Comparison of ENCODE assay signal across 16 cellular contexts in the genomic region with DNA sequence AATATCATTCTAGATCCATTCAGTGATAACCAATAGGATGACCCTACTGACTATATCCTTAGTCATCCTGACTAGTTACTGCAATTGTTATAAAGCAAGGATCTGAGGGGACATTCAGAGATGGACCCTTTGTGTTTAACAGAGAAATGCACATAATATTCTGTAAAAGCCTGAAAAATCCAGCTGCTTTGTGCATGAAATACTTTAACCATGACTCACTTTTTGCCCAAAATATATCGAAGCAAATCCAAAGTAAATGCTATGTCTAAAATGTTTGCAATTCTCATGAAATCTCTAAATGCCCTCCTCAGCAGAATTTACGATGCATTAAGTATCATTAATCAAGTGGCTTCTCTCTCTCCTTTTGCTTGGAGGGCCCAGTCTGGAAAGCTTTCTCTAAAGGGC.
DNase-seq lines count a peak whose midpoint lies in the region; ATAC-seq, FAIRE-seq and TF ChIP-seq lines count a peak whose summit lies in the region.
"Had no signal": no experiment of that assay in that cellular context is flagged by ENCODE, and none has a peak within 500 bp of the region (broad histone marks: within the 10 kb centered on the region; RNA-seq: fewer than 3 reads in every experiment).

No MANE protein-coding gene starts in this region.

- no peaks in the 10 kb centered on the region for H3K27me3 Mint-ChIP-seq in natural killer cell (ENCODE audit: low read depth in 2 of 2)
- H3K27me3 Mint-ChIP-seq: naive B cell had no signal

- H3K36me3 ChIP-seq in A673 (ENCODE audit: insufficient read depth, low read length, poor library complexity, severe bottlenecking) (no peaks in the 10 kb centered on the region), K562 (ENCODE audit: control insufficient read depth, insufficient read depth, low read length) (no peaks in the 10 kb centered on the region), Karpas-422 (ENCODE audit: insufficient read depth, low read length) (no peaks in the 10 kb centered on the region)
- H3K36me3 ChIP-seq: spleen, upper lobe of right lung had no signal

- H3K4me3 ChIP-seq in A673 (ENCODE audit: low read depth, low read length, poor library complexity, severe bottlenecking) (no peak overlapping the region), K562 (no peak overlapping the region), Karpas-422 (ENCODE audit: low read length) (no peak overlapping the region)
- H3K4me3 ChIP-seq: spleen, upper lobe of right lung had no signal

- H3K4me1 ChIP-seq in A673 (ENCODE audit: insufficient read depth, low read length, poor library complexity, severe bottlenecking), result peaks cover 9% of the 10 kb centered on the region
- H3K4me1 ChIP-seq in K562 (replicated peaks in 1 of 2; ENCODE audit: control insufficient read depth in 2 of 2, insufficient read depth in 2 of 2, low read length in 2 of 2), result peaks cover 9 to 38% of the 10 kb centered on the region in 2 experiments; a peak in 4 of 5 replicates
- no peaks in the 10 kb centered on the region for H3K4me1 ChIP-seq in Karpas-422 (ENCODE audit: low read length)

- 20% methylated on average over 2 of the region's 2 CpGs for WGBS in K562 (ENCODE audit: insufficient coverage, low coverage, missing lambda C conversion rate)

- H3K9ac ChIP-seq in K562 (ENCODE audit: insufficient read depth in 1 of 2, low read depth in 2 of 2, low read length in 2 of 2) (no peak overlapping the region), Karpas-422 (ENCODE audit: low read length) (no peak overlapping the region)

- CTCF ChIA-PET in A673 (lab: Charles Lee), result no interaction called here
- CTCF ChIA-PET in K562 (lab: Yijun Ruan, JAX; ENCODE audit: low intra/inter-chr PET ratio), result no interaction called here

- no peaks in the 10 kb centered on the region for H4K20me1 ChIP-seq in K562 (replicated peaks; ENCODE audit: control insufficient read depth, insufficient read depth, low read length)
- no peaks in the 10 kb centered on the region for H4K20me1 ChIP-seq in Karpas-422 (ENCODE audit: insufficient read depth, low read depth, low read length)

- DNase-seq in A673 (ENCODE audit: low spot score), result peak; percentile 56
- peak; percentile 44 for DNase-seq in HS-5 (ENCODE audit: low read depth)
- DNase-seq in K562 (ENCODE audit: extremely low read depth in 1 of 4, low spot score in 3 of 4), result peak in 1 of 4 experiments; percentile 16
- peak; percentile 68 for DNase-seq in left kidney (ENCODE audit: low read depth, low spot score)
- no peak for DNase-seq in natural killer cell
- DNase-seq in Karpas-422, result no peak
- DNase-seq: activated CD8-positive, alpha-beta memory T cell treated with anti-CD3 and anti-CD28 coated beads, Interleukin-2, amount 50 U/mL, for 4 hours; aorta; immature natural killer cell; MV-4-11; naive B cell; NCI-H2227 treated with DMSO at 0.1 percent for 48 hours; spleen; upper lobe of right lung had no signal

- H3K79me2 ChIP-seq in K562 (ENCODE audit: control insufficient read depth, insufficient read depth, low read length) (no peaks in the 10 kb centered on the region), Karpas-422 (ENCODE audit: low read length) (no peaks in the 10 kb centered on the region)

- H3K27me3 ChIP-seq in A673 (replicated peaks; ENCODE audit: insufficient read depth, low read depth, low read length, poor library complexity), result no peaks in the 10 kb centered on the region
- H3K27me3 ChIP-seq in K562 (ENCODE audit: control insufficient read depth in 2 of 2, insufficient read depth in 2 of 2, low read length in 2 of 2), result no peaks in the 10 kb centered on the region
- H3K27me3 ChIP-seq in Karpas-422 (ENCODE audit: low read length), result no peaks in the 10 kb centered on the region
- H3K27me3 ChIP-seq: spleen, upper lobe of right lung had no signal

- no peak for TF ChIP-seq CTCF in A673 (conservative IDR thresholded peaks at IDR 0.05; ENCODE audit: low read depth, low read length)
- no peak for TF ChIP-seq CTCF in K562 (IDR thresholded peaks at IDR 0.05 in 2 of 3, conservative IDR thresholded peaks at IDR 0.05 in 1 of 3; ENCODE audit: insufficient read depth in 2 of 3, low read depth in 1 of 3, low read length in 3 of 3)
- TF ChIP-seq CTCF in natural killer cell (IDR thresholded peaks at IDR 0.05), result no peak

- H3K9me2 ChIP-seq in Karpas-422 (replicated peaks; ENCODE audit: insufficient read depth, low read length), result no peaks in the 10 kb centered on the region

- POLR2A ChIA-PET in A673 (lab: Charles Lee; ENCODE audit: low non-redundant PET), result no interaction called here
- POLR2A ChIA-PET in K562 (lab: Yijun Ruan, JAX), result no interaction called here

- in situ Hi-C loops in K562 (cut with MboI), result no loop called here

- no peaks in the 10 kb centered on the region for H3K9me1 ChIP-seq in K562 (ENCODE audit: control insufficient read depth, insufficient read depth, low read length)

- H2AFZ ChIP-seq in K562 (ENCODE audit: low read depth, low read length), result peak overlapping the region; percentile 57
- no peak overlapping the region for H2AFZ ChIP-seq in Karpas-422 (ENCODE audit: low read length)

- H3K27ac Mint-ChIP-seq in natural killer cell, result no peak overlapping the region
- H3K27ac Mint-ChIP-seq: immature natural killer cell had no signal

- no peak overlapping the region for H3K4me3 Mint-ChIP-seq in natural killer cell
- H3K4me3 Mint-ChIP-seq: immature natural killer cell, naive B cell had no signal

- H3K4me1 Mint-ChIP-seq in natural killer cell, result no peaks in the 10 kb centered on the region

- TF ChIP-seq RAD21 in K562 (CRISPR knock-in tag; conservative IDR thresholded peaks at IDR 0.05 in 1 of 2, IDR thresholded peaks at IDR 0.05 in 1 of 2), result no peak

- H3K36me3 Mint-ChIP-seq in natural killer cell, result no peaks in the 10 kb centered on the region

- ATAC-seq in K562, result no peak
- no peak for ATAC-seq in HG02588 (IDR thresholded peaks at IDR 0.05; ENCODE audit: unreplicated experiment)
- no peak for ATAC-seq in natural killer cell
- no peak for ATAC-seq in esophagus mucosa
- ATAC-seq: upper lobe of right lung had no signal

- H3K9me3 ChIP-seq in A673 (ENCODE audit: low read depth, low read length, poor library complexity, severe bottlenecking) (no peaks in the 10 kb centered on the region), K562 (replicated peaks; ENCODE audit: control insufficient read depth, insufficient read depth, low read depth, low read length) (no peaks in the 10 kb centered on the region), Karpas-422 (ENCODE audit: low read length) (no peaks in the 10 kb centered on the region)
- H3K9me3 ChIP-seq: spleen, upper lobe of right lung had no signal

- H3K27ac ChIP-seq in A673 (ENCODE audit: low read depth, low read length, poor library complexity, severe bottlenecking), result no peak overlapping the region
- peak overlapping the region; percentile 27; the same call in 2 of the 3 replicates for H3K27ac ChIP-seq in K562 (ENCODE audit: extremely low read depth, low read depth, low read length)
- no peak overlapping the region for H3K27ac ChIP-seq in Karpas-422 (ENCODE audit: low read length)
- H3K27ac ChIP-seq: upper lobe of right lung had no signal

- BruUV-seq in A673 (replicated peaks; lab: Mats Ljungman, UMichigan) (no TSS peak), K562 (replicated peaks; lab: Mats Ljungman, UMichigan) (no TSS peak)

- H3K9me3 Mint-ChIP-seq in natural killer cell, result no peaks in the 10 kb centered on the region
- H3K9me3 Mint-ChIP-seq: immature natural killer cell, naive B cell had no signal

- no peak for TF ChIP-seq EP300 in K562 (IDR thresholded peaks at IDR 0.05; ENCODE audit: low read length)

- no peak for FAIRE-seq in K562 (lab: Jason Lieb, UNC)

- intact Hi-C loops in A673 (cut with micrococcal nuclease; ENCODE audit: unreplicated experiment), result no loop called here
- intact Hi-C loops in K562 (cut with micrococcal nuclease), result no loop called here
- intact Hi-C loops in natural killer cell (cut with micrococcal nuclease), result no loop called here

- no peak for TF ChIP-seq POLR2A in K562 (conservative IDR thresholded peaks at IDR 0.05)

- H3K4me2 ChIP-seq in K562 (ENCODE audit: insufficient read depth, low read length), result peak overlapping the region; percentile 54; the same call in 1 of the 2 replicates
- H3K4me2 ChIP-seq in Karpas-422 (ENCODE audit: low read depth, low read length, poor library complexity, severe bottlenecking), result no peak overlapping the region

TF ChIP-seq in K562, 482 proteins besides CTCF, POLR2A, EP300 and RAD21 (continues in another document):
- no peak for TF ChIP-seq U2AF1 (optimal IDR thresholded peaks at IDR 0.05; ENCODE audit: low read depth, low read length)
- no peak for TF ChIP-seq PPARD (CRISPR knock-in tag; IDR thresholded peaks at IDR 0.05)
- peak; percentile 31 for TF ChIP-seq RBBP5 (IDR thresholded peaks at IDR 0.05; ENCODE audit: borderline replicate concordance, insufficient read depth, low read length, poor library complexity, severe bottlenecking)
- TF ChIP-seq, protein P1, sequence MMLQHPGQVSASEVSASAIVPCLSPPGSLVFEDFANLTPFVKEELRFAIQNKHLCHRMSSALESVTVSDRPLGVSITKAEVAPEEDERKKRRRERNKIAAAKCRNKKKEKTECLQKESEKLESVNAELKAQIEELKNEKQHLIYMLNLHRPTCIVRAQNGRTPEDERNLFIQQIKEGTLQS (IDR thresholded peaks at IDR 0.05), result peak; percentile 44; the same call in 1 of the 2 replicates
- TF ChIP-seq, protein P1 (CRISPR knock-in tag; conservative IDR thresholded peaks at IDR 0.05), result no peak
- 0 out of 2 replicates have a peak, but pooled peaks have one; percentile 5 for TF ChIP-seq JUND (IDR thresholded peaks at IDR 0.05; ENCODE audit: borderline replicate concordance, low read depth, low read length)
- TF ChIP-seq JUND (tag; IDR thresholded peaks at IDR 0.05; ENCODE audit: borderline replicate concordance, low read depth, low read length), result no peak
- TF ChIP-seq MAFG (tag; conservative IDR thresholded peaks at IDR 0.05), result peak; percentile 48; the same call in 1 of the 2 replicates
- TF ChIP-seq ZNF316 (IDR thresholded peaks at IDR 0.05), result peak; percentile 66

Comparison
In these comparisons a context has a peak if more than half of its experiments do, and no peak if none do; other contexts are left out.
1. DNase-seq: peak in A673 (single experiment), HS-5 (single experiment) and left kidney (single experiment); none in natural killer cell (single experiment) and Karpas-422 (single experiment).